ENCODE assay signal across 8 cellular contexts in genomic region chr3:125055913-125056705, GRCh38. TPM values are rescaled to one million over a fixed set of nuclear protein-coding genes. Genes with fewer than 3 reads are reported as not detected.
DNase-seq lines count a peak whose midpoint lies in the region; ATAC-seq and TF ChIP-seq lines count a peak whose summit lies in the region.

HEG1 (minus strand) TSS chr3:125055997; CDS start chr3:125055890, 107 bp downstream.

- H3K36me3 Mint-ChIP-seq in CD4-positive, alpha-beta T cell (ENCODE audit: low read depth), result peaks cover 9% of the 10 kb centered on the region
- no peaks in the 10 kb centered on the region for H3K36me3 Mint-ChIP-seq in T-cell

- no peak for TF ChIP-seq CTCF in CD4-positive, alpha-beta T cell (IDR thresholded peaks at IDR 0.05)
- no peak for TF ChIP-seq CTCF in adrenal gland (IDR thresholded peaks at IDR 0.05)
- no peak for TF ChIP-seq CTCF in left ventricle myocardium inferior (IDR thresholded peaks at IDR 0.05; ENCODE audit: borderline replicate concordance)
- no peak for TF ChIP-seq CTCF in psoas muscle (IDR thresholded peaks at IDR 0.05)

- peak; percentile 55 for ATAC-seq in CD4-positive, alpha-beta T cell (ENCODE audit: poor library complexity)
- ATAC-seq in GM19455 (IDR thresholded peaks at IDR 0.05; ENCODE audit: unreplicated experiment) (peak; percentile 73), T-cell (replicated peaks in 1 of 4) (peak; percentile 66 to 82 (median 80)), psoas muscle (peak; percentile 88 to 93 (median 90))

- H3K9me3 ChIP-seq in CD4-positive, alpha-beta T cell (ENCODE audit: control insufficient read depth, low read length), result no peaks in the 10 kb centered on the region
- H3K9me3 ChIP-seq in HUES48 (ENCODE audit: control insufficient read depth, insufficient read depth, low read length), result no peaks in the 10 kb centered on the region
- no peaks in the 10 kb centered on the region for H3K9me3 ChIP-seq in adrenal gland (replicated peaks in 1 of 3)
- H3K9me3 ChIP-seq in left ventricle myocardium inferior (replicated peaks), result no peaks in the 10 kb centered on the region
- H3K9me3 ChIP-seq in psoas muscle, result no peaks in the 10 kb centered on the region

- no peaks in the 10 kb centered on the region for H3K27me3 ChIP-seq in CD4-positive, alpha-beta T cell (ENCODE audit: control insufficient read depth, insufficient read depth, low read length)
- H3K27me3 ChIP-seq in HUES48 (ENCODE audit: control insufficient read depth, insufficient read depth, low read length), result peaks cover 46% of the 10 kb centered on the region
- H3K27me3 ChIP-seq in adrenal gland, result no peaks in the 10 kb centered on the region
- H3K27me3 ChIP-seq in left ventricle myocardium inferior (ENCODE audit: low read depth), result no peaks in the 10 kb centered on the region
- no peaks in the 10 kb centered on the region for H3K27me3 ChIP-seq in psoas muscle (ENCODE audit: insufficient read depth in 3 of 3, low read length in 2 of 3)

- H3K4me1 Mint-ChIP-seq in CD4-positive, alpha-beta T cell (ENCODE audit: low read depth), result peaks cover 45% of the 10 kb centered on the region
- peaks cover 40 to 49% (median 46%) of the 10 kb centered on the region in 3 donors for H3K4me1 Mint-ChIP-seq in T-cell

- peaks cover 5% of the 10 kb centered on the region for H3K27me3 Mint-ChIP-seq in CD4-positive, alpha-beta T cell
- H3K27me3 Mint-ChIP-seq in T-cell, result peaks cover 5 to 10% of the 10 kb centered on the region in 2 donors

- H3K4me1 ChIP-seq in HUES48 (ENCODE audit: control insufficient read depth, insufficient read depth, low read length) (peaks cover 56% of the 10 kb centered on the region), adrenal gland (replicated peaks in 1 of 2) (peaks cover 10 to 49% of the 10 kb centered on the region in 2 donors), left ventricle myocardium inferior (peaks cover 82% of the 10 kb centered on the region), psoas muscle (peaks cover 51% of the 10 kb centered on the region)

- H3K27ac Mint-ChIP-seq in CD4-positive, alpha-beta T cell, result peak within 1 kb of the TSS; percentile 90
- peak within 1 kb of the TSS; percentile 89 to 95 for H3K27ac Mint-ChIP-seq in T-cell

- POLR2A ChIA-PET in CD4-positive, alpha-beta T cell (lab: Charles Lee), result interaction anchor here (0.9 to 2.0 kb wide), 2 partner anchors 53 to 85 kb away, joined by 3 to 7 read pairs; no protein-coding TSS in a partner anchor
- POLR2A ChIA-PET in T-cell (lab: Charles Lee), result interaction anchor here in 1 of 2 donors (0.6 kb wide), 1 partner anchor 396 kb away, joined by 5 read pairs; no protein-coding TSS in a partner anchor

- H3K27ac ChIP-seq in CD4-positive, alpha-beta T cell (ENCODE audit: low read depth, low read length), result peak within 1 kb of the TSS; percentile 86
- H3K27ac ChIP-seq in HUES48 (ENCODE audit: low read depth, low read length) (peak within 1 kb of the TSS; percentile 56), adrenal gland (peak within 1 kb of the TSS; percentile 27 to 98 (median 86)), left ventricle myocardium inferior (replicated peaks) (peak within 1 kb of the TSS; percentile 96), psoas muscle (peak within 1 kb of the TSS; percentile 80)

- H3K36me3 ChIP-seq in HUES48 (ENCODE audit: control insufficient read depth, insufficient read depth, low read length), result no peaks in the 10 kb centered on the region
- H3K36me3 ChIP-seq in adrenal gland (replicated peaks in 1 of 2), result no peaks in the 10 kb centered on the region
- H3K36me3 ChIP-seq in left ventricle myocardium inferior, result no peaks in the 10 kb centered on the region
- H3K36me3 ChIP-seq in psoas muscle (ENCODE audit: insufficient read depth in 1 of 2, low read depth in 1 of 2), result no peaks in the 10 kb centered on the region

- H3K9me3 Mint-ChIP-seq in CD4-positive, alpha-beta T cell, result no peaks in the 10 kb centered on the region
- no peaks in the 10 kb centered on the region for H3K9me3 Mint-ChIP-seq in T-cell

- intact Hi-C loops in CD4-positive, alpha-beta T cell (cut with DNase I, micrococcal nuclease), result loop anchor here (2.0 to 10.0 kb wide), 6 partner anchors 86 to 1419 kb away; partner anchors contain the start of genes ZNF148 (in 1 of the 2) and ZXDC (in 1 of the 2)
- intact Hi-C loops in adrenal gland (cut with DNase I), result no loop called here
- intact Hi-C loops in left ventricle myocardium inferior (cut with micrococcal nuclease), result loop anchor here (10.0 kb wide), 1 partner anchor 61 kb away; no protein-coding TSS in a partner anchor
- intact Hi-C loops in psoas muscle (cut with DNase I), result no loop called here

- peak within 1 kb of the TSS; percentile 75 for H3K4me3 ChIP-seq in HUES48 (ENCODE audit: low read depth, low read length)
- peak within 1 kb of the TSS; percentile 35 to 82 (median 52) for H3K4me3 ChIP-seq in adrenal gland
- peak within 1 kb of the TSS; percentile 90 for H3K4me3 ChIP-seq in left ventricle myocardium inferior
- H3K4me3 ChIP-seq in psoas muscle, result peak within 1 kb of the TSS; percentile 87

- H3K9ac ChIP-seq in HUES48 (ENCODE audit: low read depth, low read length), result no peak within 1 kb of the TSS; the same call in 1 of the 2 replicates

- DNase-seq in CD4-positive, alpha-beta T cell, result peak; percentile 48 to 81 (median 68)
- peak; percentile 27 to 79 (median 66) for DNase-seq in T-cell
- peak; percentile 87 to 94 (median 91) for DNase-seq in adrenal gland
- peak; percentile 93 for DNase-seq in left ventricle myocardium inferior
- DNase-seq in psoas muscle, result peak; percentile 91 to 94
- DNase-seq in ureter (ENCODE audit: low spot score), result peak; percentile 87

- H3K4me3 Mint-ChIP-seq in CD4-positive, alpha-beta T cell, result peak within 1 kb of the TSS; percentile 96
- H3K4me3 Mint-ChIP-seq in T-cell, result peak within 1 kb of the TSS; percentile 88 to 95 (median 93)

- TF ChIP-seq POLR2A in adrenal gland (IDR thresholded peaks at IDR 0.05), result peak; percentile 70 to 82

- CTCF ChIA-PET in CD4-positive, alpha-beta T cell (lab: Charles Lee), result no interaction called here
- CTCF ChIA-PET in T-cell (lab: Charles Lee), result interaction anchor here (0.6 kb wide), 2 partner anchors 16 to 81 kb away, joined by 3 to 8 read pairs; no protein-coding TSS in a partner anchor

- 5 to 15% (median 10%) methylated on average over 13 to 67 of the region's 67 CpGs for WGBS in adrenal gland, 4 donors
- WGBS in psoas muscle, 3 donors, result 1 to 2% (median 1%) methylated on average over 41 to 67 of the region's 67 CpGs

RNA-seq across cellular contexts. Expression of gene HEG1, which starts in this region (rescaled TPM):
- 10 to 100 TPM; 31.2 to 32.6 TPM for total RNA-seq in CD4-positive, alpha-beta T cell
- total RNA-seq in T-cell (10 to 100 TPM; 22.6 to 27.6 (median 25.6) TPM), adrenal gland (100 to 1,000 TPM in 1 of 8 donors, 10 to 100 TPM in 7; 32.0 to 107 (median 45.8) TPM), left ventricle myocardium inferior (105 TPM), psoas muscle (10 to 100 TPM; 11.7 to 38.7 (median 17.5) TPM), ureter (78.3 TPM)
- polyA plus RNA-seq in adrenal gland (10 to 100 TPM in 1 of 3 donors, 1 to 10 TPM in 2; 6.2 to 29.0 (median 8.4) TPM), psoas muscle (1 to 10 TPM; 3.2 to 6.4 (median 4.5) TPM)

Comparison
In these comparisons a context has a peak if more than half of its experiments do, and no peak if none do; other contexts are left out.
1. Peak in every context shown above with its lines: DNase-seq, ATAC-seq, H3K4me3 ChIP-seq and H3K27ac ChIP-seq.
2. intact Hi-C loops: an anchor here in CD4-positive, alpha-beta T cell (2.0 to 10.0 kb wide) and left ventricle myocardium inferior (10.0 kb wide); none called in adrenal gland and psoas muscle.